In genomic region chr16:32637614-32638013, GRCh38 we compare ENCODE assay signal across 2 cellular contexts.
A peak's percentile ranks its signal among the peaks of the same experiment; 100 is the strongest.
DNase-seq lines count a peak whose midpoint lies in the region; ATAC-seq lines count a peak whose summit lies in the region.
"Not testable (repeated sequence)": the region's sequence is repeated elsewhere in the genome, so short reads cannot be mapped to it uniquely, and the experiment has no call there.

No MANE protein-coding gene starts in this region.

- H3K9me3 Mint-ChIP-seq in stimulated activated memory B cell treated with anti-CD40 and anti-IgM and Interleukin-4, amounts not matched to agents 10 μg/mL and 1 μg/mL and 100 μg/mL, for 72 hours; stimulated activated naive CD8-positive, alpha-beta T cell treated with anti-CD3 and anti-CD28 coated beads, Interleukin-15, amount 100 ng/mL, for 72 hours: not testable (repeated sequence)

- not testable (repeated sequence) for H3K27ac Mint-ChIP-seq in stimulated activated memory B cell treated with anti-CD40 and anti-IgM and Interleukin-4, amounts not matched to agents 10 μg/mL and 1 μg/mL and 100 μg/mL, for 72 hours; stimulated activated naive CD8-positive, alpha-beta T cell treated with anti-CD3 and anti-CD28 coated beads, Interleukin-15, amount 100 ng/mL, for 72 hours

- peak; percentile 61 for ATAC-seq in stimulated activated memory B cell treated with anti-CD40 and anti-IgM and Interleukin-4, amounts not matched to agents 10 μg/mL and 1 μg/mL and 100 μg/mL, for 72 hours
- ATAC-seq in stimulated activated naive CD8-positive, alpha-beta T cell treated with anti-CD3 and anti-CD28 coated beads, Interleukin-15, amount 100 ng/mL, for 72 hours: peak; percentile 71

- not testable (repeated sequence) for DNase-seq in stimulated activated naive CD8-positive, alpha-beta T cell treated with anti-CD3 and anti-CD28 coated beads, Interleukin-15, amount 100 ng/mL, for 72 hours

- not testable (repeated sequence) for H3K4me1 Mint-ChIP-seq in stimulated activated memory B cell treated with anti-CD40 and anti-IgM and Interleukin-4, amounts not matched to agents 10 μg/mL and 1 μg/mL and 100 μg/mL, for 72 hours; stimulated activated naive CD8-positive, alpha-beta T cell treated with anti-CD3 and anti-CD28 coated beads, Interleukin-15, amount 100 ng/mL, for 72 hours

- not testable (repeated sequence) for H3K27me3 Mint-ChIP-seq in stimulated activated memory B cell treated with anti-CD40 and anti-IgM and Interleukin-4, amounts not matched to agents 10 μg/mL and 1 μg/mL and 100 μg/mL, for 72 hours; stimulated activated naive CD8-positive, alpha-beta T cell treated with anti-CD3 and anti-CD28 coated beads, Interleukin-15, amount 100 ng/mL, for 72 hours

- not testable (repeated sequence) for H3K4me3 Mint-ChIP-seq in stimulated activated memory B cell treated with anti-CD40 and anti-IgM and Interleukin-4, amounts not matched to agents 10 μg/mL and 1 μg/mL and 100 μg/mL, for 72 hours; stimulated activated naive CD8-positive, alpha-beta T cell treated with anti-CD3 and anti-CD28 coated beads, Interleukin-15, amount 100 ng/mL, for 72 hours

- not testable (repeated sequence) for H3K36me3 Mint-ChIP-seq in stimulated activated memory B cell treated with anti-CD40 and anti-IgM and Interleukin-4, amounts not matched to agents 10 μg/mL and 1 μg/mL and 100 μg/mL, for 72 hours
